Comparison of ENCODE assay signal across 10 cellular contexts in the genomic region with DNA sequence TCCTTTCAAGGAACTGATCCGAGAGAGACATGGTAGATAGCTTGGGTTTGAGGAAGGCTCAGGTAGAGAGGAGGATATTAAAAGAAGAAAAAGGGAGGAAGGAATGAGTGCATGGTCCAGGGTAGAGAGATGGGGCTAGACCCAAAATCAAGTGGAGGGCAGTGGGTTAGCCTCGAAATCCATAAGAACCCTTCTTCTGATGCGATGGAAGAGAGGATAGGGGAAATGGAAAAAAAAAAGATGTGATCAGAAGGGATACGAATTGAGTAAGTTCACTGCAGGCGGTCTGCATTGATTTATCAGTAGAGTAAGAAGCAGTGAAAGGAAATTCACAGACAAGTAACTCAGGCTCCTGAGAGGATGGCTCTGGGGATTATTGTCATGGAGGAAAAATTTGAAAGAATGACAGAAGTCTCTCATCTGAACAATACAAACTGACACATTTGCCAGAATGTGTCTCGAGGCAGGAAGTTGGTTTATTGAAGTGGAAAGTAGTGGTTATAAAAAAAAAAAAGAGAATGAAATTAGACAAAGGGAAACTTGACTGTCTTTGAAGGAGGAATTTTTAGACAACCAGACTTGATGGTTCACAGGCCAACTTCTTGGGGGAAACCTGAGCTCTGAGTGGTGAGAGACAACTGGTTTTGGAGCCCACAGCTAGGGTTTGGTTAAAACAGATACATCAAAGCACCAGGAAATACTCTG. TPM values are rescaled to one million over a fixed set of nuclear protein-coding genes. Genes with fewer than 3 reads are reported as not detected.
A peak's percentile ranks its signal among the peaks of the same experiment; 100 is the strongest.
DNase-seq lines count a peak whose midpoint lies in the region; ATAC-seq, FAIRE-seq and TF ChIP-seq lines count a peak whose summit lies in the region.
"Had no signal": no experiment of that assay in that cellular context is flagged by ENCODE, and none has a peak within 500 bp of the region (broad histone marks: within the 10 kb centered on the region; RNA-seq: fewer than 3 reads in every experiment).

No MANE protein-coding gene starts in this region.

- no TSS peak for BruUV-seq in HepG2 (replicated peaks; lab: Mats Ljungman, UMichigan)

- no peak for FAIRE-seq in HepG2 (lab: Jason Lieb, UNC)

- peaks cover 1% of the 10 kb centered on the region for H3K36me3 Mint-ChIP-seq in activated naive CD8-positive, alpha-beta T cell

- no peaks in the 10 kb centered on the region for H3K27me3 Mint-ChIP-seq in activated naive CD8-positive, alpha-beta T cell

- intact Hi-C loops in thyroid gland (cut with DNase I) (no loop called here), HepG2 (cut with micrococcal nuclease; ENCODE audit: unreplicated experiment) (no loop called here)

- TF ChIP-seq RAD21 in HepG2 (CRISPR knock-in tag; IDR thresholded peaks at IDR 0.05) = no peak

- H3K27ac ChIP-seq in thyroid gland (peak overlapping the region; percentile 10 to 51 (median 38)), HepG2 (ENCODE audit: extremely low read length, insufficient read depth, low read length) (no peak overlapping the region)
- H3K27ac ChIP-seq: C4-2B, testis had no signal

- CTCF ChIA-PET in HepG2 (lab: Yijun Ruan, JAX; ENCODE audit: low intra/inter-chr PET ratio, low total read pairs) = no interaction called here

- 77 to 79% methylated on average over 6 of the region's 6 CpGs for WGBS in thyroid gland, 2 donors
- 97% methylated on average over 6 of the region's 6 CpGs for WGBS in HepG2 (ENCODE audit: low lambda C conversion rate)

- no peak overlapping the region for H3K9ac ChIP-seq in HepG2 (ENCODE audit: insufficient read depth, low read depth, low read length)

- H3K4me3 ChIP-seq in thyroid gland (replicated peaks in 1 of 3) (no peak overlapping the region), HepG2 (replicated peaks in 1 of 3; ENCODE audit: insufficient read depth in 1 of 3, low read depth in 2 of 3, low read length in 3 of 3) (no peak overlapping the region)
- H3K4me3 ChIP-seq: testis had no signal

- H3K36me3 ChIP-seq in thyroid gland (no peaks in the 10 kb centered on the region), HepG2 (replicated peaks in 1 of 2; ENCODE audit: control insufficient read depth in 1 of 2, insufficient read depth in 2 of 2, low read length in 2 of 2) (no peaks in the 10 kb centered on the region; a peak in 1 of 5 replicates)

- TF ChIP-seq POLR2A in thyroid gland (IDR thresholded peaks at IDR 0.05) (no peak), HepG2 (IDR thresholded peaks at IDR 0.05; ENCODE audit: insufficient read depth in 1 of 2, low read depth in 2 of 2, low read length in 2 of 2) (no peak)

- H3K4me1 ChIP-seq in thyroid gland (peaks cover 49 to 62% of the 10 kb centered on the region in 2 donors), HepG2 (ENCODE audit: insufficient read depth, low read length) (peaks cover 15% of the 10 kb centered on the region)

- no peak for TF ChIP-seq EP300 in HepG2 (IDR thresholded peaks at IDR 0.05; ENCODE audit: low read depth in 2 of 2, low read length in 2 of 2)
- no peak for TF ChIP-seq EP300 in HepG2 (CRISPR knock-in tag; IDR thresholded peaks at IDR 0.05; ENCODE audit: borderline replicate concordance)

- DNase-seq in stimulated activated CD8-positive, alpha-beta memory T cell treated with anti-CD3 and anti-CD28 coated beads, Interleukin-4, amount 100 ng/mL, for 24 hours (ENCODE audit: low read depth) = peak; percentile 7
- no peak for DNase-seq in stimulated activated CD8-positive, alpha-beta memory T cell treated with anti-CD3 and anti-CD28 coated beads, Interleukin-4, amount 100 ng/mL, for 48 hours
- DNase-seq in thyroid gland (no peak), HepG2 (ENCODE audit: low spot score) (no peak), dermis blood vessel endothelial cell (no peak)
- DNase-seq: testis had no signal

- in situ Hi-C loops in HepG2 (cut with HindIII; ENCODE audit: extremely low pct_ligation_motif_present, low pct_unique_long_range_greater_than_20kb) = no loop called here

- ATAC-seq in HG03159 (IDR thresholded peaks at IDR 0.05; ENCODE audit: unreplicated experiment) = peak; percentile 43
- no peak for ATAC-seq in HepG2
- ATAC-seq in HG02938 (IDR thresholded peaks at IDR 0.05; ENCODE audit: unreplicated experiment) = no peak

- H3K27ac Mint-ChIP-seq in activated naive CD8-positive, alpha-beta T cell = peak overlapping the region; percentile 88

- peaks cover 33% of the 10 kb centered on the region for H3K79me2 ChIP-seq in HepG2 (ENCODE audit: insufficient read depth, low read length)

- no peak for TF ChIP-seq CTCF in thyroid gland (IDR thresholded peaks at IDR 0.05)
- TF ChIP-seq CTCF in HepG2 (CRISPR knock-in tag; IDR thresholded peaks at IDR 0.05) = no peak

- peaks cover 48% of the 10 kb centered on the region for H3K4me1 Mint-ChIP-seq in activated naive CD8-positive, alpha-beta T cell (ENCODE audit: low read depth)

- peak overlapping the region; percentile 69 for H3K4me3 Mint-ChIP-seq in activated naive CD8-positive, alpha-beta T cell

- no peaks in the 10 kb centered on the region for H4K20me1 ChIP-seq in HepG2 (ENCODE audit: insufficient read depth, low read length)

- no peaks in the 10 kb centered on the region for H3K9me3 Mint-ChIP-seq in activated naive CD8-positive, alpha-beta T cell (ENCODE audit: low read depth)

- POLR2A ChIA-PET in HepG2 (lab: Yijun Ruan, JAX) = no interaction called here

- H3K27me3 ChIP-seq in thyroid gland (no peaks in the 10 kb centered on the region), HepG2 (ENCODE audit: control insufficient read depth in 1 of 2, insufficient read depth in 2 of 2, low read length in 2 of 2) (no peaks in the 10 kb centered on the region)
- H3K27me3 ChIP-seq: testis had no signal

- H3K9me3 ChIP-seq in thyroid gland (no peaks in the 10 kb centered on the region), HepG2 (ENCODE audit: low read length) (no peaks in the 10 kb centered on the region)
- H3K9me3 ChIP-seq: testis had no signal

- H2AFZ ChIP-seq in HepG2 (ENCODE audit: low read length) = no peak overlapping the region

- no peak overlapping the region for H3K4me2 ChIP-seq in HepG2 (ENCODE audit: low read depth, low read length)

TF ChIP-seq in HepG2, 621 proteins besides CTCF, POLR2A, EP300 and RAD21:
- TF ChIP-seq ZNF747 (CRISPR knock-in tag; IDR thresholded peaks at IDR 0.05; ENCODE audit: borderline replicate concordance) (no peak), DMAP1 (CRISPR knock-in tag; IDR thresholded peaks at IDR 0.05) (no peak)
- TF ChIP-seq, protein P1, sequence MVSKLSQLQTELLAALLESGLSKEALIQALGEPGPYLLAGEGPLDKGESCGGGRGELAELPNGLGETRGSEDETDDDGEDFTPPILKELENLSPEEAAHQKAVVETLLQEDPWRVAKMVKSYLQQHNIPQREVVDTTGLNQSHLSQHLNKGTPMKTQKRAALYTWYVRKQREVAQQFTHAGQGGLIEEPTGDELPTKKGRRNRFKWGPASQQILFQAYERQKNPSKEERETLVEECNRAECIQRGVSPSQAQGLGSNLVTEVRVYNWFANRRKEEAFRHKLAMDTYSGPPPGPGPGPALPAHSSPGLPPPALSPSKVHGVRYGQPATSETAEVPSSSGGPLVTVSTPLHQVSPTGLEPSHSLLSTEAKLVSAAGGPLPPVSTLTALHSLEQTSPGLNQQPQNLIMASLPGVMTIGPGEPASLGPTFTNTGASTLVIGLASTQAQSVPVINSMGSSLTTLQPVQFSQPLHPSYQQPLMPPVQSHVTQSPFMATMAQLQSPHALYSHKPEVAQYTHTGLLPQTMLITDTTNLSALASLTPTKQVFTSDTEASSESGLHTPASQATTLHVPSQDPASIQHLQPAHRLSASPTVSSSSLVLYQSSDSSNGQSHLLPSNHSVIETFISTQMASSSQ (IDR thresholded peaks at IDR 0.05; ENCODE audit: low read depth) = no peak
- TF ChIP-seq, protein P1 (CRISPR knock-in tag; IDR thresholded peaks at IDR 0.05; ENCODE audit: borderline replicate concordance) = no peak

RNA-seq across cellular contexts. Expression of a gene that starts 10.2 kb away (rescaled TPM):
- total RNA-seq in thyroid gland (100 to 1,000 TPM; 135 to 199 (median 167) TPM), HepG2 (2016; rRNA removed; fragmentation: Illumina TruSeq; extraction: Trizol) (21.8 and 32.0 TPM in 2 replicates), dermis blood vessel endothelial cell (354 and 576 TPM in 2 replicates)
- total RNA-seq in HepG2 (2016; cell fraction: cytosol; rRNA removed; fragmentation: Illumina TruSeq; extraction: Trizol; ENCODE audit: low read depth) = 6.2 and 6.4 TPM in 2 replicates
- 21.0 and 26.5 TPM in 2 replicates for total RNA-seq in HepG2 (2016; cell fraction: insoluble cytoplasmic fraction; rRNA removed; fragmentation: Illumina TruSeq; extraction: Trizol)
- 8.1 and 10.1 TPM in 2 replicates for total RNA-seq in HepG2 (2016; cell fraction: membrane; rRNA removed; fragmentation: Illumina TruSeq; extraction: Trizol)
- total RNA-seq in HepG2 (2016; cell fraction: nucleus; rRNA removed; fragmentation: Illumina TruSeq; extraction: Trizol) = 35.3 and 36.6 TPM in 2 replicates
- polyA plus RNA-seq in HepG2 (2011; rRNA removed) = 16.2 and 19.6 TPM in 2 replicates
- polyA plus RNA-seq in HepG2 (2011; cell fraction: cytosol; rRNA removed) = 6.6 and 10.3 TPM in 2 replicates
- 19.9 and 28.8 TPM in 2 replicates for polyA plus RNA-seq in HepG2 (2011; cell fraction: nucleus; rRNA removed)
- polyA plus RNA-seq in HepG2 (2012) = 14.4 and 17.5 TPM in 2 replicates
- 0.42 and 0.76 TPM in 2 replicates for polyA plus RNA-seq in HepG2 (2016; cell fraction: cytosol; fragmentation: Illumina TruSeq; extraction: Trizol; ENCODE audit: low read depth)
- polyA plus RNA-seq in HepG2 (2016; cell fraction: insoluble cytoplasmic fraction; fragmentation: Illumina TruSeq; extraction: Trizol; ENCODE audit: low read depth) = 13.2 and 13.8 TPM in 2 replicates
- 1.9 and 2.3 TPM in 2 replicates for polyA plus RNA-seq in HepG2 (2016; cell fraction: membrane; fragmentation: Illumina TruSeq; extraction: Trizol; ENCODE audit: low read depth)
- 21.9 and 25.0 TPM in 2 replicates for polyA plus RNA-seq in HepG2 (2016; cell fraction: nucleus; fragmentation: Illumina TruSeq; extraction: Trizol; ENCODE audit: insufficient read depth, low read depth)
- polyA minus RNA-seq in HepG2 (2011; rRNA and poly(A)+ RNA removed; ENCODE audit: low replicate concordance) = 18.5 and 40.1 TPM in 2 replicates
- 15.6 and 16.2 TPM in 2 replicates for polyA minus RNA-seq in HepG2 (2011; cell fraction: cytosol; rRNA and poly(A)+ RNA removed)
- 89.9 and 122 TPM in 2 replicates for polyA minus RNA-seq in HepG2 (2011; cell fraction: nucleus; rRNA and poly(A)+ RNA removed)
